ENCODE assay signal across 8 cellular contexts in genomic region chr11:96197801-96198465, GRCh38.
DNase-seq lines count a peak whose midpoint lies in the region; ATAC-seq and TF ChIP-seq lines count a peak whose summit lies in the region.

No MANE protein-coding gene starts in this region.

- H3K36me3 ChIP-seq in HUES64 (ENCODE audit: insufficient read depth, low read length), result no peaks in the 10 kb centered on the region

- ATAC-seq in GM18505 (IDR thresholded peaks at IDR 0.05; ENCODE audit: unreplicated experiment) (peak; percentile 82), GM21619 (IDR thresholded peaks at IDR 0.05; ENCODE audit: unreplicated experiment) (peak; percentile 82)

- H3K9me3 ChIP-seq in HUES64 (ENCODE audit: insufficient read depth, low read depth, low read length), result no peaks in the 10 kb centered on the region

- H3K27me3 ChIP-seq in HUES64 (ENCODE audit: insufficient read depth, low read length), result no peaks in the 10 kb centered on the region
- no peaks in the 10 kb centered on the region for H3K27me3 ChIP-seq in layer of hippocampus (ENCODE audit: control insufficient read depth, insufficient read depth, low read length)

- peak overlapping the region; percentile 81; the same call in 1 of the 2 replicates for H3K27ac ChIP-seq in HUES64 (ENCODE audit: low read depth, low read length)
- H3K27ac ChIP-seq in layer of hippocampus (ENCODE audit: low read depth, low read length), result peak overlapping the region; percentile 3

- no peak for DNase-seq in germinal center (ENCODE audit: low spot score)
- no peak for DNase-seq in activated effector memory CD4-positive, alpha-beta T cell treated with anti-CD3 and anti-CD28 coated beads, Interleukin-2, amount 50 U/mL, for 16 hours
- no peak for DNase-seq in HT-29 (ENCODE audit: low spot score)
- no peak for DNase-seq in GM19238 (ENCODE audit: insufficient read length, low spot score)

- H3K9ac ChIP-seq in HUES64 (ENCODE audit: low read depth, low read length), result no peak overlapping the region

- peaks cover 59% of the 10 kb centered on the region for H3K4me1 ChIP-seq in HUES64 (ENCODE audit: insufficient read depth, low read length)

- TF ChIP-seq POLR2A in GM18505 (IDR thresholded peaks at IDR 0.05; ENCODE audit: borderline replicate concordance, extremely low read depth, insufficient read depth, insufficient read length), result no peak

- WGBS in HUES64, result 87% methylated on average over 2 of the region's 2 CpGs

- no peak overlapping the region for H3K4me3 ChIP-seq in HUES64 (ENCODE audit: low read length)
